In genomic region chr17:80453126-80453979, GRCh38 we compare ENCODE assay signal across 9 cellular contexts. TPM values are rescaled to one million over a fixed set of nuclear protein-coding genes. Genes with fewer than 3 reads are reported as not detected.
A peak's percentile ranks its signal among the peaks of the same experiment; 100 is the strongest.
DNase-seq lines count a peak whose midpoint lies in the region; ATAC-seq and TF ChIP-seq lines count a peak whose summit lies in the region.
"Had no signal": no experiment of that assay in that cellular context is flagged by ENCODE, and none has a peak within 500 bp of the region (broad histone marks: within the 10 kb centered on the region; RNA-seq: fewer than 3 reads in every experiment).

No MANE protein-coding gene starts in this region.

- intact Hi-C loops in Caco-2 (cut with micrococcal nuclease; ENCODE audit: unreplicated experiment): no loop called here

- no peak overlapping the region for H3K27ac ChIP-seq in caudate nucleus (ENCODE audit: low read depth, low read length)

- no peaks in the 10 kb centered on the region for H3K27me3 Mint-ChIP-seq in Caco-2 (ENCODE audit: insufficient read depth, unreplicated experiment)
- H3K27me3 Mint-ChIP-seq in central memory CD8-positive, alpha-beta T cell: peaks cover 35% of the 10 kb centered on the region
- H3K27me3 Mint-ChIP-seq in natural killer cell treated with Interleukin-12 subunit alpha and Interleukin-12 subunit beta and Interleukin-15 and Interleukin-18, amount 100 ng/mL, for 72 hours: peaks cover 0 to 3% of the 10 kb centered on the region in 2 donors

- TF ChIP-seq CTCF in Caco-2 (IDR thresholded peaks at IDR 0.05; ENCODE audit: insufficient read depth in 1 of 2, low read depth in 1 of 2, low read length in 1 of 2, severe bottlenecking in 1 of 2, unreplicated experiment in 1 of 2): no peak
- no peak for TF ChIP-seq CTCF in LNCaP clone FGC (IDR thresholded peaks at IDR 0.05; ENCODE audit: control insufficient read depth, extremely low read depth, insufficient read depth)
- TF ChIP-seq CTCF in GM20000 (IDR thresholded peaks at IDR 0.05; ENCODE audit: extremely low read depth, missing control alignments): no peak

- H3K9me3 ChIP-seq in Caco-2: no peaks in the 10 kb centered on the region

- BruUV-seq in Caco-2 (replicated peaks; lab: Mats Ljungman, UMichigan): no TSS peak

- H3K36me3 Mint-ChIP-seq in Caco-2 (ENCODE audit: insufficient read depth, unreplicated experiment): peaks cover 19% of the 10 kb centered on the region
- peaks cover 9% of the 10 kb centered on the region for H3K36me3 Mint-ChIP-seq in central memory CD8-positive, alpha-beta T cell (ENCODE audit: insufficient read depth)
- no peaks in the 10 kb centered on the region for H3K36me3 Mint-ChIP-seq in natural killer cell treated with Interleukin-12 subunit alpha and Interleukin-12 subunit beta and Interleukin-15 and Interleukin-18, amount 100 ng/mL, for 72 hours

- POLR2A ChIA-PET in Caco-2 (lab: Charles Lee): interaction anchor here (0.6 to 1.7 kb wide), 5 partner anchors 8 to 1076 kb away, joined by 3 to 7 read pairs (median 4); partner anchors contain the start of gene RPTOR

- H3K4me1 Mint-ChIP-seq in Caco-2 (ENCODE audit: low read depth, unreplicated experiment): no peaks in the 10 kb centered on the region
- peaks cover 14% of the 10 kb centered on the region for H3K4me1 Mint-ChIP-seq in central memory CD8-positive, alpha-beta T cell
- H3K4me1 Mint-ChIP-seq in natural killer cell treated with Interleukin-12 subunit alpha and Interleukin-12 subunit beta and Interleukin-15 and Interleukin-18, amount 100 ng/mL, for 72 hours (ENCODE audit: low read depth in 2 of 2): peaks cover 31 to 33% of the 10 kb centered on the region in 2 donors

- H3K9me3 Mint-ChIP-seq in Caco-2 (ENCODE audit: unreplicated experiment): no peaks in the 10 kb centered on the region
- H3K9me3 Mint-ChIP-seq in central memory CD8-positive, alpha-beta T cell: no peaks in the 10 kb centered on the region
- H3K9me3 Mint-ChIP-seq in natural killer cell treated with Interleukin-12 subunit alpha and Interleukin-12 subunit beta and Interleukin-15 and Interleukin-18, amount 100 ng/mL, for 72 hours: no peaks in the 10 kb centered on the region

- ATAC-seq in central memory CD8-positive, alpha-beta T cell (replicated peaks; ENCODE audit: extremely low read depth, poor library complexity, severe bottlenecking): no peak
- no peak for ATAC-seq in natural killer cell treated with Interleukin-12 subunit alpha and Interleukin-12 subunit beta and Interleukin-15 and Interleukin-18, amount 100 ng/mL, for 72 hours
- ATAC-seq in GM21786 (IDR thresholded peaks at IDR 0.05; ENCODE audit: unreplicated experiment): no peak

- CTCF ChIA-PET in Caco-2 (lab: Charles Lee): interaction anchor here (0.6 kb wide), 1 partner anchor 120 kb away, joined by 3 read pairs; no protein-coding TSS in a partner anchor

- H3K4me1 ChIP-seq in Caco-2: peaks cover 9% of the 10 kb centered on the region

- peak overlapping the region; percentile 91 for H3K4me3 ChIP-seq in Caco-2 (ENCODE audit: low read depth, low read length)
- peak overlapping the region; percentile 87 for H3K4me3 ChIP-seq in LNCaP clone FGC (ENCODE audit: low read depth, low read length)

- DNase-seq in Caco-2 (no peak), LNCaP clone FGC (ENCODE audit: low read depth) (no peak), NCI-H2196 (lab: John Stamatoyannopoulos, UW; ENCODE audit: unreplicated experiment) (no peak), GM20000 (ENCODE audit: low spot score) (no peak), caudate nucleus (lab: John Stamatoyannopoulos, UW) (no peak)
- DNase-seq in central memory CD8-positive, alpha-beta T cell (ENCODE audit: low spot score in 2 of 2): no peak
- no peak for DNase-seq in natural killer cell treated with Interleukin-12 subunit alpha and Interleukin-12 subunit beta and Interleukin-15 and Interleukin-18, amount 100 ng/mL, for 72 hours (ENCODE audit: low spot score)
- DNase-seq: NCI-H1048 had no signal

- H3K36me3 ChIP-seq in Caco-2 (ENCODE audit: control insufficient read depth, insufficient read depth, low read length): no peaks in the 10 kb centered on the region

- H3K4me3 Mint-ChIP-seq in Caco-2 (ENCODE audit: unreplicated experiment): peak overlapping the region; percentile 89
- H3K4me3 Mint-ChIP-seq in central memory CD8-positive, alpha-beta T cell: peak overlapping the region; percentile 87
- H3K4me3 Mint-ChIP-seq in natural killer cell treated with Interleukin-12 subunit alpha and Interleukin-12 subunit beta and Interleukin-15 and Interleukin-18, amount 100 ng/mL, for 72 hours: peak overlapping the region; percentile 97

- peak overlapping the region; percentile 97 for H3K27ac Mint-ChIP-seq in Caco-2 (ENCODE audit: unreplicated experiment)
- H3K27ac Mint-ChIP-seq in central memory CD8-positive, alpha-beta T cell (ENCODE audit: low read depth): peak overlapping the region; percentile 95
- H3K27ac Mint-ChIP-seq in natural killer cell treated with Interleukin-12 subunit alpha and Interleukin-12 subunit beta and Interleukin-15 and Interleukin-18, amount 100 ng/mL, for 72 hours: peak overlapping the region; percentile 95 to 98

- H3K27me3 ChIP-seq in Caco-2 (replicated peaks; ENCODE audit: control insufficient read depth, insufficient read depth, low read length): no peaks in the 10 kb centered on the region

RNA-seq across cellular contexts. Expression of gene NPTX1, which starts 23.1 kb away (rescaled TPM):
- 0.57 and 1.5 TPM in 2 replicates for total RNA-seq in Caco-2 (2022)
- under 1 TPM; 0.38 to 0.92 TPM for total RNA-seq in natural killer cell treated with Interleukin-12 subunit alpha and Interleukin-12 subunit beta and Interleukin-15 and Interleukin-18, amount 100 ng/mL, for 72 hours

RNA-seq across cellular contexts. Expression of gene ENDOV, which starts 38.4 kb away (rescaled TPM):
- total RNA-seq in Caco-2 (2022): 20.5 and 21.5 TPM in 2 replicates
- total RNA-seq in natural killer cell treated with Interleukin-12 subunit alpha and Interleukin-12 subunit beta and Interleukin-15 and Interleukin-18, amount 100 ng/mL, for 72 hours: 10 to 100 TPM; 14.0 to 15.2 TPM
